In the genomic region with DNA sequence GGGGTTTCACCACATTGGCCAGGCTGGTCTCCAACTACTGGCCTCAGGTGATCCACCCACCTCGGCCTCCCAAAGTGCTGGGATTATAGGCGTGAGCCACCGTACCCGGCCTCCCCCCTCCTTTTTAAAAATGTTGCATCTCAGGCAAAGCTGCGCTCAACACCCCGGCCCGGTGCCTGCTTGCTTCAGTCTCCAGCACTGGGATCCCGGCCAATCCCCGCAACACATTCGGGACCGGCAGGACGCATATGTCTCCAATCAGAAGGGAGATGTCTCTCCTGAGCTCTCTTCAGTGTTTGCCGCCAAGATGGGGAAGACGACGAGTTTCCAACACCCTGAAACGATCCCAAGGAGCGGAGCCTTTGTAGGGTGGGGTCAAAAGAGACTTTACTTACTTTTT, we compare ENCODE assay signal across 17 cellular contexts. TPM values are rescaled to one million over a fixed set of nuclear protein-coding genes. Genes with fewer than 3 reads are reported as not detected.
"Had no signal": no experiment of that assay in that cellular context is flagged by ENCODE, and none has a peak within 500 bp of the region (broad histone marks: within the 10 kb centered on the region; RNA-seq: fewer than 3 reads in every experiment).

No MANE protein-coding gene starts in this region.

- H3K9me3 ChIP-seq: gastrocnemius medialis, sigmoid colon, tibial artery had no signal

- H3K4me3 Mint-ChIP-seq: activated B cell treated with CpG ODN at 0.5 μM for 24 hours; activated CD4-positive, alpha-beta memory T cell treated with anti-CD3 and anti-CD28 coated beads, Interleukin-2, amount 10 ng/mL, durations not matched to agents 7 days and 5 days; activated naive CD8-positive, alpha-beta T cell treated with anti-CD3 and anti-CD28 coated beads, Interleukin-2, amount 10 ng/mL, durations not matched to agents 7 days and 5 days; brain; stimulated activated memory B cell treated with anti-CD40 and anti-IgM and Interleukin-4, amounts not matched to agents 10 μg/mL and 1 μg/mL and 100 μg/mL, for 72 hours had no signal

- H3K36me3 Mint-ChIP-seq: activated naive CD8-positive, alpha-beta T cell treated with anti-CD3 and anti-CD28 coated beads, Interleukin-2, amount 10 ng/mL, durations not matched to agents 7 days and 5 days had no signal

- H3K27ac ChIP-seq: tibial artery had no signal

- H3K27me3 ChIP-seq: gastrocnemius medialis, sigmoid colon had no signal

- H3K36me3 ChIP-seq: gastrocnemius medialis, sigmoid colon, tibial artery had no signal

- H3K9me3 Mint-ChIP-seq: activated B cell treated with CpG ODN at 0.5 μM for 24 hours; activated CD4-positive, alpha-beta memory T cell treated with anti-CD3 and anti-CD28 coated beads, Interleukin-2, amount 10 ng/mL, durations not matched to agents 7 days and 5 days; activated naive CD8-positive, alpha-beta T cell treated with anti-CD3 and anti-CD28 coated beads, Interleukin-2, amount 10 ng/mL, durations not matched to agents 7 days and 5 days; activated T-helper 2 cell treated with anti-CD3 and anti-CD28 coated beads, Interferon-gamma antibody, Interleukin-2, Interleukin-4, amounts not matched to agents 10 μg/mL and 5 μg/mL and 100 μg/mL, durations not matched to agents 14 hours and 24 hours and 36 hours had no signal

- H3K4me3 ChIP-seq: gastrocnemius medialis, tibial artery had no signal

- H3K27ac Mint-ChIP-seq: activated CD4-positive, alpha-beta memory T cell treated with anti-CD3 and anti-CD28 coated beads, Interleukin-2, amount 10 ng/mL, durations not matched to agents 7 days and 5 days; activated naive CD8-positive, alpha-beta T cell treated with anti-CD3 and anti-CD28 coated beads, Interleukin-2, amount 10 ng/mL, durations not matched to agents 7 days and 5 days; activated T-helper 2 cell treated with anti-CD3 and anti-CD28 coated beads, Interferon-gamma antibody, Interleukin-2, Interleukin-4, amounts not matched to agents 10 μg/mL and 5 μg/mL and 100 μg/mL, durations not matched to agents 14 hours and 24 hours and 36 hours; brain had no signal

- ATAC-seq: gastrocnemius medialis; stimulated activated memory B cell treated with anti-CD40 and anti-IgM and Interleukin-4, amounts not matched to agents 10 μg/mL and 1 μg/mL and 100 μg/mL, for 72 hours had no signal

- H3K27me3 Mint-ChIP-seq: activated B cell treated with CpG ODN at 0.5 μM for 24 hours; activated CD4-positive, alpha-beta memory T cell treated with anti-CD3 and anti-CD28 coated beads, Interleukin-2, amount 10 ng/mL, durations not matched to agents 7 days and 5 days; activated naive CD8-positive, alpha-beta T cell treated with anti-CD3 and anti-CD28 coated beads, Interleukin-2, amount 10 ng/mL, durations not matched to agents 7 days and 5 days; stimulated activated memory B cell treated with anti-CD40 and anti-IgM and Interleukin-4, amounts not matched to agents 10 μg/mL and 1 μg/mL and 100 μg/mL, for 72 hours had no signal

- H3K4me1 Mint-ChIP-seq: activated CD4-positive, alpha-beta memory T cell treated with anti-CD3 and anti-CD28 coated beads, Interleukin-2, amount 10 ng/mL, durations not matched to agents 7 days and 5 days; activated naive CD8-positive, alpha-beta T cell treated with anti-CD3 and anti-CD28 coated beads, Interleukin-2, amount 10 ng/mL, durations not matched to agents 7 days and 5 days; brain had no signal

- H3K4me1 ChIP-seq: gastrocnemius medialis, sigmoid colon, tibial artery had no signal

- DNase-seq: activated B cell treated with CpG ODN at 0.5 μM for 24 hours; activated CD4-positive, alpha-beta memory T cell treated with anti-CD3 and anti-CD28 coated beads, Interleukin-2, amount 10 ng/mL, durations not matched to agents 7 days and 5 days; activated CD4-positive, alpha-beta T cell treated with anti-CD3 and anti-CD28 coated beads for 48 hours; activated naive CD4-positive, alpha-beta T cell treated with Interleukin-2 at 50 U/mL for 16 hours; activated naive CD8-positive, alpha-beta T cell treated with anti-CD3 and anti-CD28 coated beads, Interleukin-2, amount 10 ng/mL, durations not matched to agents 7 days and 5 days; activated T-cell treated with anti-CD3 and anti-CD28 coated beads, Interleukin-2, amount 50 U/mL, for 1 hour; cortex of kidney; effector CD4-positive, alpha-beta T cell; gastrocnemius medialis; sigmoid colon; stimulated activated CD4-positive, alpha-beta T cell treated with anti-CD3 and anti-CD28 coated beads, Interleukin-4, amount 100 ng/mL, for 4 hours; T-helper 1 cell; T-helper 9 cell; tibial artery had no signal

RNA-seq across cellular contexts. Expression of a gene that starts 34.8 kb away (rescaled TPM):
- total RNA-seq: activated CD4-positive, alpha-beta memory T cell treated with anti-CD3 and anti-CD28 coated beads, Interleukin-2, amount 10 ng/mL, durations not matched to agents 7 days and 5 days; activated naive CD8-positive, alpha-beta T cell treated with anti-CD3 and anti-CD28 coated beads, Interleukin-2, amount 10 ng/mL, durations not matched to agents 7 days and 5 days had no signal
